Comparison of ENCODE assay signal across 9 cellular contexts in the genomic region with DNA sequence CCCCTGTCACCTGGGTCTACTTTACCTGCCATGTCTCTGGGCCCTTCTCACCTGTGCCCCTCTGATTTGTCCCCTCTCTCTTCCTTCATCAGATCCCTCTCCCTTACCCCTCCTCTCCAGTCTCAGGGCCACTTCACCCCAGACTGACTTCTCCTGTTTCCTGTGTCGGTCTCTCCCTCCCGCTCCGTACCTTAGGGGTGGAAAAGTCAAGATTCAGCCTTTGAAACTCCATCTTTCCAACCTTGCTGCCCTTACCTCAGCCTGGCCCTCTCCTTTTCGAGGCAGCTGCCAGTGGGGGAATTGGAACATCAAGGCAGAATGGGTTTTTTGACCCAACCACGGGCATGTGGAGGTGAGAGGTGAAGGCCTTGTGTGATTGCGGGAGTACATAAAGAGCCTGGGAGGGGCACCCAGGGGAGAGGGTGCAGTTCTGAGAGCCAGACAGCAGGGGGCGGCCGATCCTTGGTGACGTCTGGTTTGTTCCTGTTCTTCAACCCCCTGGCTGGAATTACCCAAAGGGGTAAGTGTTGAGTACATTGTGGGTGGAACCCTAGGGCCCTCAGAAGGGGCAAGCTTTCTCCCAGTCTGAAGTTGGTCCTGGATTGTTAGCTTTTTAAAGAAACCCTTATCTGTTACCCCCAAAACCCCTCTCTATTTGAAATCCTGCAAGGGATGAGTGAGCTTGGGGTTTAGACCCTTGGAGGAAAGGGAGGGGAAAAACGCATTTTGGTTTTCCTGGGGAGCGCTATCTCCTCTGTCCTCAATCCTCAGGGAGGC. TPM values are rescaled to one million over a fixed set of nuclear protein-coding genes. Genes with fewer than 3 reads are reported as not detected.
DNase-seq lines count a peak whose midpoint lies in the region; ATAC-seq and TF ChIP-seq lines count a peak whose summit lies in the region.
"Had no signal": no experiment of that assay in that cellular context is flagged by ENCODE, and none has a peak within 500 bp of the region (broad histone marks: within the 10 kb centered on the region; RNA-seq: fewer than 3 reads in every experiment).

No MANE protein-coding gene starts in this region.

- H3K9me3 Mint-ChIP-seq in type B pancreatic cell = no peaks in the 10 kb centered on the region
- H3K9me3 Mint-ChIP-seq: stimulated activated naive CD8-positive, alpha-beta T cell treated with anti-CD3 and anti-CD28 coated beads, Interleukin-15, Interleukin-2, amounts not matched to agents 100 ng/mL and 50 ng/mL, for 24 hours had no signal

- peak; percentile 91 for TF ChIP-seq CTCF in 22Rv1 (IDR thresholded peaks at IDR 0.05)
- peak; percentile 78 for TF ChIP-seq CTCF in GM13976 (IDR thresholded peaks at IDR 0.05; ENCODE audit: borderline replicate concordance, control extremely low read depth, extremely low read depth, insufficient read depth, missing control alignments)
- TF ChIP-seq CTCF in gastroesophageal sphincter (IDR thresholded peaks at IDR 0.05) = peak in 3 of 4 experiments; percentile 67 to 87 (median 82)
- TF ChIP-seq CTCF in type B pancreatic cell (conservative IDR thresholded peaks at IDR 0.05) = peak; percentile 88

- H3K27ac ChIP-seq in 22Rv1 = no peak overlapping the region
- no peak overlapping the region for H3K27ac ChIP-seq in SJSA1
- no peak overlapping the region for H3K27ac ChIP-seq in gastroesophageal sphincter

- H3K27ac Mint-ChIP-seq in type B pancreatic cell = no peak overlapping the region
- H3K27ac Mint-ChIP-seq: stimulated activated naive CD8-positive, alpha-beta T cell treated with anti-CD3 and anti-CD28 coated beads, Interleukin-15, Interleukin-2, amounts not matched to agents 100 ng/mL and 50 ng/mL, for 24 hours had no signal

- TF ChIP-seq POLR2A in gastroesophageal sphincter (IDR thresholded peaks at IDR 0.05) = no peak

- H3K4me1 ChIP-seq in SJSA1 (replicated peaks) = no peaks in the 10 kb centered on the region
- no peaks in the 10 kb centered on the region for H3K4me1 ChIP-seq in gastroesophageal sphincter

- no peaks in the 10 kb centered on the region for H3K4me1 Mint-ChIP-seq in type B pancreatic cell (ENCODE audit: unreplicated experiment)

- peak; percentile 90 for DNase-seq in GM13976 (ENCODE audit: low spot score)
- DNase-seq in Kasumi-1 (lab: John Stamatoyannopoulos, UW) = peak; percentile 82 to 85
- peak; percentile 69 to 72 for DNase-seq in SJSA1 (ENCODE audit: low read depth in 1 of 2, low spot score in 2 of 2)
- peak; percentile 69 for DNase-seq in activated gamma-delta T cell treated with Interleukin-2 at 50 U/mL for 16 hours
- DNase-seq in pons (ENCODE audit: low spot score) = peak; percentile 48
- peak; percentile 81 for DNase-seq in type B pancreatic cell (ENCODE audit: extremely low spot score, unreplicated experiment)

- peak; percentile 61 for ATAC-seq in gastroesophageal sphincter

- WGBS in gastroesophageal sphincter (ENCODE audit: low coverage in 1 of 2), 2 donors = 21 to 24% methylated on average over 6 to 9 of the region's 11 CpGs

- H3K27me3 Mint-ChIP-seq in type B pancreatic cell = peaks cover 95% of the 10 kb centered on the region

- H3K36me3 Mint-ChIP-seq in type B pancreatic cell = no peaks in the 10 kb centered on the region

- H3K4me3 Mint-ChIP-seq in type B pancreatic cell = no peak overlapping the region
- H3K4me3 Mint-ChIP-seq: stimulated activated naive CD8-positive, alpha-beta T cell treated with anti-CD3 and anti-CD28 coated beads, Interleukin-15, Interleukin-2, amounts not matched to agents 100 ng/mL and 50 ng/mL, for 24 hours had no signal

- in situ Hi-C loops in GM13976 (cut with MboI; ENCODE audit: low sequenced_read_pairs, unreplicated experiment) = loop anchor here (5.0 kb wide), 1 partner anchor 50 kb away; no protein-coding TSS in a partner anchor

- H3K27me3 ChIP-seq in SJSA1 (replicated peaks) (peaks cover 9% of the 10 kb centered on the region), gastroesophageal sphincter (peaks cover 76% of the 10 kb centered on the region)

- TF ChIP-seq EP300 in gastroesophageal sphincter (IDR thresholded peaks at IDR 0.05) = no peak

- H3K36me3 ChIP-seq in SJSA1 = no peaks in the 10 kb centered on the region
- H3K36me3 ChIP-seq in gastroesophageal sphincter = no peaks in the 10 kb centered on the region

- H3K4me3 ChIP-seq in SJSA1 = no peak overlapping the region
- H3K4me3 ChIP-seq in gastroesophageal sphincter = no peak overlapping the region

- no peaks in the 10 kb centered on the region for H3K9me3 ChIP-seq in SJSA1 (replicated peaks)
- no peaks in the 10 kb centered on the region for H3K9me3 ChIP-seq in gastroesophageal sphincter

RNA-seq across cellular contexts. Expression of gene DMBX1, which starts 12.3 kb away (rescaled TPM):
- not detected in 2 replicates for total RNA-seq in SJSA1 (2014; rRNA removed; shearing (Covaris generic))
- total RNA-seq in gastroesophageal sphincter (not detected), type B pancreatic cell (ENCODE audit: low replicate concordance) (0.10 TPM in 1 of 2 replicates, not detected in the other)
